In genomic region chr1:222547260-222547614, GRCh38 we compare ENCODE assay signal across 20 cellular contexts. TPM values are rescaled to one million over a fixed set of nuclear protein-coding genes. Genes with fewer than 3 reads are reported as not detected.
DNase-seq lines count a peak whose midpoint lies in the region; ATAC-seq and TF ChIP-seq lines count a peak whose summit lies in the region.
"Had no signal": no experiment of that assay in that cellular context is flagged by ENCODE, and none has a peak within 500 bp of the region (broad histone marks: within the 10 kb centered on the region; RNA-seq: fewer than 3 reads in every experiment).

No MANE protein-coding gene starts in this region.

- H4K8ac ChIP-seq in mesenchymal stem cell (ENCODE audit: low read length), result no peak overlapping the region

- no peak overlapping the region for H2AFZ ChIP-seq in mesenchymal stem cell (ENCODE audit: low read depth, low read length)
- H2AFZ ChIP-seq in Karpas-422 (ENCODE audit: low read length), result no peak overlapping the region

- no peak overlapping the region for H2BK120ac ChIP-seq in mesenchymal stem cell (ENCODE audit: low read depth, low read length)

- no peak overlapping the region for H3K23ac ChIP-seq in mesenchymal stem cell (ENCODE audit: low read length in 2 of 2)

- no peaks in the 10 kb centered on the region for H3K79me2 ChIP-seq in Karpas-422 (ENCODE audit: low read length)

- no peak overlapping the region for H2BK5ac ChIP-seq in mesenchymal stem cell (ENCODE audit: low read depth, low read length, poor library complexity, severe bottlenecking)

- no peak overlapping the region for H2BK15ac ChIP-seq in mesenchymal stem cell (ENCODE audit: low read depth, poor library complexity, severe bottlenecking)

- H3K4me2 ChIP-seq in mesenchymal stem cell (ENCODE audit: low read length, poor library complexity, severe bottlenecking), result no peak overlapping the region
- no peak overlapping the region for H3K4me2 ChIP-seq in Karpas-422 (ENCODE audit: low read depth, low read length, poor library complexity, severe bottlenecking)

- H3K4me1 ChIP-seq in cardiac muscle cell (ENCODE audit: low read depth), result peaks cover 9% of the 10 kb centered on the region
- no peaks in the 10 kb centered on the region for H3K4me1 ChIP-seq in left ventricle myocardium inferior
- peaks cover 21% of the 10 kb centered on the region for H3K4me1 ChIP-seq in SJCRH30
- H3K4me1 ChIP-seq in mesenchymal stem cell (ENCODE audit: control insufficient read depth, insufficient read depth, low read depth, low read length), result peaks cover 10% of the 10 kb centered on the region
- peaks cover 5% of the 10 kb centered on the region for H3K4me1 ChIP-seq in vagina
- H3K4me1 ChIP-seq in Karpas-422 (ENCODE audit: low read length), result no peaks in the 10 kb centered on the region
- H3K4me1 ChIP-seq: adrenal gland, HAP-1, heart left ventricle had no signal

- no peaks in the 10 kb centered on the region for H3K27me3 ChIP-seq in cardiac muscle cell
- peaks cover 52% of the 10 kb centered on the region for H3K27me3 ChIP-seq in left ventricle myocardium inferior (ENCODE audit: low read depth)
- H3K27me3 ChIP-seq in SJCRH30, result no peaks in the 10 kb centered on the region
- no peaks in the 10 kb centered on the region for H3K27me3 ChIP-seq in mesenchymal stem cell (ENCODE audit: control insufficient read depth in 1 of 2, insufficient read depth in 1 of 2, low read length in 2 of 2)
- H3K27me3 ChIP-seq in vagina, result no peaks in the 10 kb centered on the region
- H3K27me3 ChIP-seq in Karpas-422 (ENCODE audit: low read length), result no peaks in the 10 kb centered on the region
- H3K27me3 ChIP-seq: adrenal gland had no signal

- DNase-seq in cardiac muscle cell (ENCODE audit: low read depth in 1 of 2, low spot score in 1 of 2) (no peak), left ventricle myocardium inferior (no peak), SJCRH30 (no peak), mesenchymal stem cell (no peak), vagina (ENCODE audit: extremely low spot score in 2 of 2) (no peak), Karpas-422 (no peak), kidney glomerular epithelial cell (lab: John Stamatoyannopoulos, UW) (no peak)
- DNase-seq: activated CD4-positive, alpha-beta T cell treated with anti-CD3 and anti-CD28 coated beads for 4 hours; activated effector memory CD4-positive, alpha-beta T cell treated with Interleukin-2 at 50 U/mL for 16 hours; heart left ventricle; immature natural killer cell; Kasumi-1; natural killer cell; NCI-H1105; stimulated activated naive B cell treated with anti-CD40 and anti-IgM and Interleukin-4, amounts not matched to agents 10 μg/mL and 1 μg/mL and 100 μg/mL, for 72 hours; tibial artery had no signal

- no peaks in the 10 kb centered on the region for H3K9me2 ChIP-seq in Karpas-422 (replicated peaks; ENCODE audit: insufficient read depth, low read length)

- no peak overlapping the region for H3K18ac ChIP-seq in mesenchymal stem cell (ENCODE audit: low read depth in 1 of 2, low read length in 2 of 2)

- no peak for TF ChIP-seq POLR2A in vagina (IDR thresholded peaks at IDR 0.05)

- H3K4me3 ChIP-seq in cardiac muscle cell, result no peak overlapping the region
- no peak overlapping the region for H3K4me3 ChIP-seq in left ventricle myocardium inferior
- H3K4me3 ChIP-seq in SJCRH30, result peak overlapping the region; percentile 71
- H3K4me3 ChIP-seq in mesenchymal stem cell (ENCODE audit: insufficient read depth in 1 of 2, low read depth in 1 of 2, low read length in 2 of 2), result peak overlapping the region in 1 of 2 experiments; percentile 42
- H3K4me3 ChIP-seq in vagina, result no peak overlapping the region
- H3K4me3 ChIP-seq in Karpas-422 (ENCODE audit: low read length), result no peak overlapping the region
- H3K4me3 ChIP-seq: adrenal gland, HAP-1, heart left ventricle, lung, tibial artery had no signal

- no peak overlapping the region for H2AK5ac ChIP-seq in mesenchymal stem cell (ENCODE audit: low read length, severe bottlenecking)

- no peak for ATAC-seq in GM19324 (IDR thresholded peaks at IDR 0.05; ENCODE audit: low FRiP score, unreplicated experiment)
- ATAC-seq: heart left ventricle; natural killer cell; stimulated activated naive B cell treated with anti-CD40 and anti-IgM and Interleukin-4, amounts not matched to agents 10 μg/mL and 1 μg/mL and 100 μg/mL, for 72 hours had no signal

- H2BK12ac ChIP-seq in mesenchymal stem cell (ENCODE audit: low read length in 2 of 2), result no peak overlapping the region

- intact Hi-C loops in left ventricle myocardium inferior (cut with micrococcal nuclease), result no loop called here
- intact Hi-C loops in vagina (cut with DNase I), result no loop called here

- no peaks in the 10 kb centered on the region for H4K20me1 ChIP-seq in Karpas-422 (ENCODE audit: insufficient read depth, low read depth, low read length)

- H3K27ac ChIP-seq in cardiac muscle cell (no peak overlapping the region), left ventricle myocardium inferior (replicated peaks) (no peak overlapping the region), SJCRH30 (peak overlapping the region; percentile 80), mesenchymal stem cell (ENCODE audit: low read length, poor library complexity, severe bottlenecking) (no peak overlapping the region), vagina (peak overlapping the region; percentile 50), Karpas-422 (ENCODE audit: low read length) (no peak overlapping the region)
- H3K27ac ChIP-seq: adrenal gland, heart left ventricle, tibial artery had no signal

- TF ChIP-seq CTCF in cardiac muscle cell (IDR thresholded peaks at IDR 0.05; ENCODE audit: low read depth, low read length), result peak; percentile 24
- no peak for TF ChIP-seq CTCF in left ventricle myocardium inferior (IDR thresholded peaks at IDR 0.05; ENCODE audit: borderline replicate concordance)
- TF ChIP-seq CTCF in vagina (IDR thresholded peaks at IDR 0.05), result no peak

- H3K79me1 ChIP-seq in mesenchymal stem cell (replicated peaks; ENCODE audit: low read length, poor library complexity, severe bottlenecking), result no peaks in the 10 kb centered on the region

- H3K14ac ChIP-seq in mesenchymal stem cell (ENCODE audit: low read length in 2 of 2), result no peak overlapping the region

- no peak overlapping the region for H4K91ac ChIP-seq in mesenchymal stem cell (ENCODE audit: low read length)

- WGBS in mesenchymal stem cell, result 77% methylated on average over 8 of the region's 8 CpGs

- H3K9ac ChIP-seq in mesenchymal stem cell (ENCODE audit: low read length) (peak overlapping the region; percentile 63), Karpas-422 (ENCODE audit: low read length) (no peak overlapping the region)

- no peak overlapping the region for H3K4ac ChIP-seq in mesenchymal stem cell (ENCODE audit: low read depth in 1 of 2, low read length in 2 of 2)

- H3K9me3 ChIP-seq in cardiac muscle cell (ENCODE audit: low read depth) (no peaks in the 10 kb centered on the region), left ventricle myocardium inferior (replicated peaks) (no peaks in the 10 kb centered on the region), SJCRH30 (replicated peaks) (no peaks in the 10 kb centered on the region), mesenchymal stem cell (ENCODE audit: control insufficient read depth, low read length) (no peaks in the 10 kb centered on the region), vagina (no peaks in the 10 kb centered on the region), Karpas-422 (ENCODE audit: low read length) (no peaks in the 10 kb centered on the region)
- H3K9me3 ChIP-seq: adrenal gland, HAP-1, heart left ventricle, tibial artery had no signal

- H3K36me3 ChIP-seq in cardiac muscle cell (no peaks in the 10 kb centered on the region), left ventricle myocardium inferior (no peaks in the 10 kb centered on the region), SJCRH30 (peaks cover 12% of the 10 kb centered on the region), mesenchymal stem cell (ENCODE audit: control insufficient read depth in 1 of 2, insufficient read depth in 2 of 2, low read depth in 1 of 2, low read length in 2 of 2) (no peaks in the 10 kb centered on the region), vagina (no peaks in the 10 kb centered on the region), Karpas-422 (ENCODE audit: insufficient read depth, low read length) (no peaks in the 10 kb centered on the region)
- H3K36me3 ChIP-seq: adrenal gland, HAP-1, heart left ventricle, tibial artery had no signal

RNA-seq across cellular contexts. Expression of gene HHIPL2, which starts 0.7 kb away (rescaled TPM):
- 0.21 TPM in 1 of 2 replicates, not detected in the other for total RNA-seq in cardiac muscle cell
- polyA plus RNA-seq in cardiac muscle cell, result 0.38 TPM in 1 of 2 replicates, not detected in the other
- total RNA-seq in left ventricle myocardium inferior, result not detected
- total RNA-seq in SJCRH30 (2014; rRNA removed; shearing (Covaris generic)), result 9.5 and 11.7 TPM in 2 replicates
- polyA plus RNA-seq in mesenchymal stem cell (2013, experiment 1 of 2), result 0.04 TPM
- polyA plus RNA-seq in mesenchymal stem cell (2013, experiment 2 of 2), result 0.05 TPM
- not detected for total RNA-seq in vagina
- total RNA-seq in Karpas-422 (2014; rRNA removed; shearing (Covaris generic); ENCODE audit: low replicate concordance), result 0.30 TPM in 1 of 2 replicates, not detected in the other
- polyA plus RNA-seq: immature natural killer cell had no signal

RNA-seq across cellular contexts. Expression of gene TAF1A, which starts 42.5 kb away (rescaled TPM):
- 5.0 and 5.7 TPM in 2 replicates for total RNA-seq in cardiac muscle cell
- 3.9 and 5.5 TPM in 2 replicates for polyA plus RNA-seq in cardiac muscle cell
- 2.5 TPM for total RNA-seq in left ventricle myocardium inferior
- 36.7 and 40.2 TPM in 2 replicates for total RNA-seq in SJCRH30 (2014; rRNA removed; shearing (Covaris generic))
- polyA plus RNA-seq in mesenchymal stem cell (2013, experiment 1 of 2), result 2.9 TPM
- 3.6 TPM for polyA plus RNA-seq in mesenchymal stem cell (2013, experiment 2 of 2)
- total RNA-seq in vagina, result 2.0 TPM
- total RNA-seq in Karpas-422 (2014; rRNA removed; shearing (Covaris generic); ENCODE audit: low replicate concordance), result 17.1 and 32.5 TPM in 2 replicates

Comparison
In these comparisons a context has a peak if more than half of its experiments do, and no peak if none do; other contexts are left out.
1. H3K27ac ChIP-seq: peak in SJCRH30 (single experiment) and vagina (single experiment); none in cardiac muscle cell (single experiment), left ventricle myocardium inferior (single experiment), mesenchymal stem cell (single experiment) and Karpas-422 (single experiment).